Comparison of ENCODE assay signal across 11 cellular contexts in genomic region chr1:42930178-42931107, GRCh38. TPM values are rescaled to one million over a fixed set of nuclear protein-coding genes. Genes with fewer than 3 reads are reported as not detected.
DNase-seq lines count a peak whose midpoint lies in the region; ATAC-seq and TF ChIP-seq lines count a peak whose summit lies in the region.
"Had no signal": no experiment of that assay in that cellular context is flagged by ENCODE, and none has a peak within 500 bp of the region (broad histone marks: within the 10 kb centered on the region; RNA-seq: fewer than 3 reads in every experiment).

No MANE protein-coding gene starts in this region.

- H3K4me1 Mint-ChIP-seq in activated T-cell treated with anti-CD3 and anti-CD28 coated beads, Interleukin-2, amount 50 U/mL, for 4 hours (ENCODE audit: low read depth), result peaks cover 65% of the 10 kb centered on the region
- H3K4me1 Mint-ChIP-seq in stimulated activated memory B cell treated with anti-CD40 and anti-IgM and Interleukin-4, amounts not matched to agents 10 μg/mL and 1 μg/mL and 100 μg/mL, for 72 hours, result peaks cover 89% of the 10 kb centered on the region

- no peak overlapping the region for H3K4me3 ChIP-seq in RWPE2 (ENCODE audit: severe bottlenecking)
- H3K4me3 ChIP-seq: MG63 had no signal

- H3K27me3 Mint-ChIP-seq in activated T-cell treated with anti-CD3 and anti-CD28 coated beads, Interleukin-2, amount 50 U/mL, for 4 hours (ENCODE audit: low read depth), result no peaks in the 10 kb centered on the region
- no peaks in the 10 kb centered on the region for H3K27me3 Mint-ChIP-seq in stimulated activated memory B cell treated with anti-CD40 and anti-IgM and Interleukin-4, amounts not matched to agents 10 μg/mL and 1 μg/mL and 100 μg/mL, for 72 hours

- TF ChIP-seq CTCF in RWPE2 (IDR thresholded peaks at IDR 0.05; ENCODE audit: poor library complexity, severe bottlenecking), result no peak

- peak overlapping the region; percentile 97 for H3K27ac Mint-ChIP-seq in stimulated activated memory B cell treated with anti-CD40 and anti-IgM and Interleukin-4, amounts not matched to agents 10 μg/mL and 1 μg/mL and 100 μg/mL, for 72 hours

- peaks cover 47% of the 10 kb centered on the region for H3K36me3 Mint-ChIP-seq in activated T-cell treated with anti-CD3 and anti-CD28 coated beads, Interleukin-2, amount 50 U/mL, for 4 hours (ENCODE audit: insufficient read depth)
- peaks cover 77% of the 10 kb centered on the region for H3K36me3 Mint-ChIP-seq in stimulated activated memory B cell treated with anti-CD40 and anti-IgM and Interleukin-4, amounts not matched to agents 10 μg/mL and 1 μg/mL and 100 μg/mL, for 72 hours

- peak overlapping the region; percentile 71 for H3K4me3 Mint-ChIP-seq in activated T-cell treated with anti-CD3 and anti-CD28 coated beads, Interleukin-2, amount 50 U/mL, for 4 hours
- H3K4me3 Mint-ChIP-seq in stimulated activated memory B cell treated with anti-CD40 and anti-IgM and Interleukin-4, amounts not matched to agents 10 μg/mL and 1 μg/mL and 100 μg/mL, for 72 hours, result peak overlapping the region; percentile 76

- H3K9me3 Mint-ChIP-seq in activated T-cell treated with anti-CD3 and anti-CD28 coated beads, Interleukin-2, amount 50 U/mL, for 4 hours, result no peaks in the 10 kb centered on the region
- no peaks in the 10 kb centered on the region for H3K9me3 Mint-ChIP-seq in stimulated activated memory B cell treated with anti-CD40 and anti-IgM and Interleukin-4, amounts not matched to agents 10 μg/mL and 1 μg/mL and 100 μg/mL, for 72 hours

- H3K9me3 ChIP-seq in RWPE2 (ENCODE audit: severe bottlenecking), result no peaks in the 10 kb centered on the region
- H3K9me3 ChIP-seq: MG63, SK-N-SH had no signal

- H3K4me1 ChIP-seq in RWPE2 (ENCODE audit: insufficient read depth, poor library complexity, severe bottlenecking), result peaks cover 35% of the 10 kb centered on the region

- no peak for DNase-seq in activated T-cell treated with anti-CD3 and anti-CD28 coated beads, Interleukin-2, amount 50 U/mL, for 4 hours
- no peak for DNase-seq in activated T-cell treated with anti-CD3 and anti-CD28 coated beads, Interleukin-2, amount 50 U/mL, for 1 hour
- DNase-seq in RWPE2 (ENCODE audit: low spot score) (no peak), epithelial cell of prostate (ENCODE audit: low read depth, low spot score) (no peak), COLO668 (lab: John Stamatoyannopoulos, UW; ENCODE audit: unreplicated experiment) (no peak), SK-N-DZ (ENCODE audit: low spot score) (no peak)
- DNase-seq: GOT3 had no signal

- no peaks in the 10 kb centered on the region for H3K27me3 ChIP-seq in RWPE2 (ENCODE audit: insufficient read depth, poor library complexity, severe bottlenecking)
- H3K27me3 ChIP-seq: MG63 had no signal

- ATAC-seq in activated T-cell treated with anti-CD3 and anti-CD28 coated beads, Interleukin-2, amount 50 U/mL, for 4 hours, result no peak
- no peak for ATAC-seq in RWPE2 (ENCODE audit: low read depth)
- no peak for ATAC-seq in stimulated activated memory B cell treated with anti-CD40 and anti-IgM and Interleukin-4, amounts not matched to agents 10 μg/mL and 1 μg/mL and 100 μg/mL, for 72 hours
- ATAC-seq in GM18858 (IDR thresholded peaks at IDR 0.05; ENCODE audit: unreplicated experiment), result no peak

- peaks cover 95% of the 10 kb centered on the region for H3K36me3 ChIP-seq in RWPE2 (ENCODE audit: low read depth)

- H3K27ac ChIP-seq in RWPE2 (ENCODE audit: poor library complexity, severe bottlenecking), result peak overlapping the region; percentile 99
- H3K27ac ChIP-seq in epithelial cell of prostate, result peak overlapping the region; percentile 98

RNA-seq across cellular contexts. Expression of gene SLC2A1, which starts 28.2 kb away (rescaled TPM):
- 100 to 1,000 TPM; 135 to 141 (median 140) TPM for total RNA-seq in activated T-cell treated with anti-CD3 and anti-CD28 coated beads, Interleukin-2, amount 50 U/mL, for 4 hours
- 33.7 and 85.1 TPM in 2 replicates for polyA plus RNA-seq in SK-N-DZ (2014; cell fraction: cytosol; rRNA removed)
- polyA plus RNA-seq in SK-N-DZ (2014; cell fraction: nucleus; rRNA removed), result 30.9 and 37.5 TPM in 2 replicates
